12 cellular contexts compared by ENCODE assay signal in genomic region chr9:110752766-110753165, GRCh38.
DNase-seq lines count a peak whose midpoint lies in the region; ATAC-seq, FAIRE-seq and TF ChIP-seq lines count a peak whose summit lies in the region.
"Had no signal": no experiment of that assay in that cellular context is flagged by ENCODE, and none has a peak within 500 bp of the region (broad histone marks: within the 10 kb centered on the region; RNA-seq: fewer than 3 reads in every experiment).

No MANE protein-coding gene starts in this region.

- DNase-seq in AG09319 (ENCODE audit: extremely low read depth, low read depth) = peak; percentile 92
- DNase-seq in LHCN-M2 (ENCODE audit: low read depth) = peak; percentile 99
- peak; percentile 89 for DNase-seq in amniotic stem cell (lab: John Stamatoyannopoulos, UW)
- DNase-seq in keratinocyte (ENCODE audit: low read depth, low spot score) = peak; percentile 77
- no peak for DNase-seq in Ammon's horn (ENCODE audit: low spot score)
- DNase-seq in activated naive CD4-positive, alpha-beta T cell (lab: John Stamatoyannopoulos, UW) = no peak
- DNase-seq: activated CD4-positive, alpha-beta T cell treated with anti-CD3 and anti-CD28 coated beads, Interleukin-2, amount 50 U/mL, for 4 hours; NCI-H1694; SHP77 treated with DMSO at 0.1 percent for 48 hours had no signal

- H3K36me3 ChIP-seq in keratinocyte (ENCODE audit: control insufficient read depth in 2 of 2, extremely low read depth in 1 of 2, insufficient read depth in 2 of 2, low read length in 2 of 2) = no peaks in the 10 kb centered on the region
- H3K36me3 ChIP-seq: esophagus muscularis mucosa had no signal

- H3K27ac ChIP-seq in keratinocyte (ENCODE audit: control insufficient read depth, insufficient read depth, low read length) = peak overlapping the region; percentile 40
- H3K27ac ChIP-seq: esophagus muscularis mucosa had no signal

- H3K4me1 ChIP-seq in keratinocyte (ENCODE audit: control insufficient read depth, extremely low read depth, insufficient read depth, low read length) = peaks cover 26% of the 10 kb centered on the region

- dilution Hi-C loops in keratinocyte (cut with MboI; ENCODE audit: extremely low pct_ligation_motif_present, low sequenced_read_pairs) = no loop called here

- H3K4me2 ChIP-seq in keratinocyte (ENCODE audit: control insufficient read depth, extremely low read depth, insufficient read depth, low read depth, low read length) = no peak overlapping the region

- no peaks in the 10 kb centered on the region for H4K20me1 ChIP-seq in keratinocyte (ENCODE audit: control insufficient read depth, extremely low read depth, insufficient read depth, low read length)

- ATAC-seq in GM21360 (IDR thresholded peaks at IDR 0.05; ENCODE audit: unreplicated experiment) = no peak
- ATAC-seq in GM18861 (IDR thresholded peaks at IDR 0.05; ENCODE audit: unreplicated experiment) = no peak

- no peak overlapping the region for H3K4me3 ChIP-seq in keratinocyte (ENCODE audit: control insufficient read depth in 2 of 3, extremely low read depth in 1 of 3, insufficient read depth in 2 of 3, low read depth in 1 of 3, low read length in 3 of 3)
- H3K4me3 ChIP-seq: esophagus muscularis mucosa had no signal

- FAIRE-seq in keratinocyte (lab: Jason Lieb, UNC) = peak; percentile 74

- no peaks in the 10 kb centered on the region for H3K79me2 ChIP-seq in keratinocyte (ENCODE audit: control insufficient read depth, insufficient read depth, low read length)

- no peak for TF ChIP-seq CTCF in AG09319 (IDR thresholded peaks at IDR 0.05; ENCODE audit: low read depth, low read length)
- TF ChIP-seq CTCF in keratinocyte (optimal IDR thresholded peaks at IDR 0.05 in 1 of 3, IDR thresholded peaks at IDR 0.05 in 1 of 3, conservative IDR thresholded peaks at IDR 0.05 in 1 of 3; ENCODE audit: extremely low read depth in 1 of 3, insufficient read depth in 2 of 3, low read length in 3 of 3) = no peak

- H3K9me3 ChIP-seq in keratinocyte (ENCODE audit: control insufficient read depth, low read depth, low read length) = no peaks in the 10 kb centered on the region
- H3K9me3 ChIP-seq: esophagus muscularis mucosa had no signal

- no peak overlapping the region for H2AFZ ChIP-seq in keratinocyte (ENCODE audit: control insufficient read depth, low read length)

- H3K9me1 ChIP-seq in keratinocyte (ENCODE audit: control insufficient read depth, extremely low read depth, insufficient read depth, low read length) = no peaks in the 10 kb centered on the region

- no peak overlapping the region for H3K9ac ChIP-seq in keratinocyte (ENCODE audit: control insufficient read depth, extremely low read depth, insufficient read depth, low read length)

- no peaks in the 10 kb centered on the region for H3K27me3 ChIP-seq in keratinocyte (ENCODE audit: control insufficient read depth, extremely low read depth, insufficient read depth, low read length)
- H3K27me3 ChIP-seq: esophagus muscularis mucosa had no signal

Comparison
In these comparisons a context has a peak if more than half of its experiments do, and no peak if none do; other contexts are left out.
1. DNase-seq: peak in AG09319 (single experiment), LHCN-M2 (single experiment), amniotic stem cell (single experiment) and keratinocyte (single experiment); none in Ammon's horn (single experiment) and activated naive CD4-positive, alpha-beta T cell (0 of 4).